In genomic region chr7:154871483-154871882, GRCh38 we compare ENCODE assay signal across 1 cellular context.
TF ChIP-seq lines count a peak whose summit lies in the region.

No MANE protein-coding gene starts in this region.

TF ChIP-seq in GM23338, 12 proteins besides CTCF, POLR2A, EP300 and RAD21 (continued from another document):
- TF ChIP-seq ZNF462 (CRISPR knock-in tag; IDR thresholded peaks at IDR 0.05) = no peak
